In the genomic region with DNA sequence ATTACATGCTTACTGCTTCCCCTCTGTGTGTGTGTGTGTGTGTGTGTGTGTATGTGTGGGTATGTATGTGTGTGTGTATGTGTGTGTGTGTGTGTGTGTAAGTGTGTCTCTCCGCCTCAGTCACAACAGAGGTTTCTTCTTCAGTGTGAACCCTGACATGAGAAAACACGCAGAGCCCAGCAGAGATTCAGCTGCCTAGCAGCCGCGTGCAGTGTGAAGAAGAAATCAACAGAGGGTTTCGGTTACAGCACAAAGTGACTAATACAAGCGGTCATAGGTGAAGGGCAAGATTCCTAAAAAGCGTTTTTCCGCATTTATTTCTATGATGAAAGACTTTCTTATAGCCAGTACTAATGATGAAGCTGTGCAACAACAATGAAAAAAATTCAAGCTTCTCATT, we compare ENCODE assay signal across 17 cellular contexts. TPM values are rescaled to one million over a fixed set of nuclear protein-coding genes. Genes with fewer than 3 reads are reported as not detected.
DNase-seq lines count a peak whose midpoint lies in the region; TF ChIP-seq lines count a peak whose summit lies in the region.
"Had no signal": no experiment of that assay in that cellular context is flagged by ENCODE, and none has a peak within 500 bp of the region (broad histone marks: within the 10 kb centered on the region; RNA-seq: fewer than 3 reads in every experiment).

No MANE protein-coding gene starts in this region.

- no peak for TF ChIP-seq CTCF in HEK293 (tag by site-specific recombination; IDR thresholded peaks at IDR 0.05)
- no peak for TF ChIP-seq CTCF in type B pancreatic cell (conservative IDR thresholded peaks at IDR 0.05)

- H3K36me3 Mint-ChIP-seq in type B pancreatic cell, result no peaks in the 10 kb centered on the region
- H3K36me3 Mint-ChIP-seq: IgD-negative memory B cell had no signal

- no peaks in the 10 kb centered on the region for H3K9me3 Mint-ChIP-seq in type B pancreatic cell

- H3K4me1 ChIP-seq in HEK293 (ENCODE audit: control insufficient read depth, insufficient read depth, low read length), result no peaks in the 10 kb centered on the region

- H3K36me3 ChIP-seq in HEK293 (ENCODE audit: control insufficient read depth in 2 of 2, insufficient read depth in 1 of 2, low read length in 2 of 2), result no peaks in the 10 kb centered on the region
- H3K36me3 ChIP-seq: HAP-1 had no signal

- H3K27ac ChIP-seq in HEK293 (ENCODE audit: extremely low read depth, low read depth, low read length), result no peak overlapping the region

- no peaks in the 10 kb centered on the region for H3K27me3 Mint-ChIP-seq in type B pancreatic cell
- H3K27me3 Mint-ChIP-seq: B cell; CD4-positive, alpha-beta T cell; IgD-negative memory B cell had no signal

- peak overlapping the region; percentile 35 for H3K27ac Mint-ChIP-seq in type B pancreatic cell
- H3K27ac Mint-ChIP-seq: B cell; CD4-positive, alpha-beta T cell; IgD-negative memory B cell had no signal

- POLR2A ChIA-PET in HEK293 (lab: Yijun Ruan, JAX), result no interaction called here

- no peaks in the 10 kb centered on the region for H3K9me3 ChIP-seq in HEK293 (ENCODE audit: control insufficient read depth, insufficient read depth, low read depth, low read length)
- H3K9me3 ChIP-seq: HAP-1 had no signal

- no peak overlapping the region for H3K4me3 Mint-ChIP-seq in type B pancreatic cell
- H3K4me3 Mint-ChIP-seq: B cell; CD4-positive, alpha-beta T cell; IgD-negative memory B cell had no signal

- DNase-seq in M059J (ENCODE audit: low read depth) (peak; percentile 19), fibroblast of peridontal ligament (ENCODE audit: extremely low read depth) (peak; percentile 8), type B pancreatic cell (ENCODE audit: extremely low spot score, unreplicated experiment) (no peak), NCI-H1694 treated with DMSO at 0.1 percent for 48 hours (lab: John Stamatoyannopoulos, UW) (no peak), retina (no peak)
- no peak for DNase-seq in activated CD8-positive, alpha-beta memory T cell treated with anti-CD3 and anti-CD28 coated beads for 24 hours
- DNase-seq: C1 segment of cervical spinal cord; Calu3; CD4-positive, alpha-beta T cell; DMS 273 treated with DMSO at 0.1 percent for 48 hours; DMS79 treated with DMSO at 0.1 percent for 48 hours; GDM1; GOT3 had no signal

- H3K4me3 ChIP-seq in HEK293 (ENCODE audit: low read depth, low read length), result no peak overlapping the region
- H3K4me3 ChIP-seq: HAP-1 had no signal

- H3K4me1 Mint-ChIP-seq in type B pancreatic cell (ENCODE audit: unreplicated experiment), result peaks cover 5% of the 10 kb centered on the region
- H3K4me1 Mint-ChIP-seq: B cell, IgD-negative memory B cell had no signal

- CTCF ChIA-PET in HEK293 (lab: Yijun Ruan, JAX), result no interaction called here

TF ChIP-seq in HEK293, 187 proteins besides CTCF, POLR2A, EP300 and RAD21:
- TF ChIP-seq, protein P1, sequence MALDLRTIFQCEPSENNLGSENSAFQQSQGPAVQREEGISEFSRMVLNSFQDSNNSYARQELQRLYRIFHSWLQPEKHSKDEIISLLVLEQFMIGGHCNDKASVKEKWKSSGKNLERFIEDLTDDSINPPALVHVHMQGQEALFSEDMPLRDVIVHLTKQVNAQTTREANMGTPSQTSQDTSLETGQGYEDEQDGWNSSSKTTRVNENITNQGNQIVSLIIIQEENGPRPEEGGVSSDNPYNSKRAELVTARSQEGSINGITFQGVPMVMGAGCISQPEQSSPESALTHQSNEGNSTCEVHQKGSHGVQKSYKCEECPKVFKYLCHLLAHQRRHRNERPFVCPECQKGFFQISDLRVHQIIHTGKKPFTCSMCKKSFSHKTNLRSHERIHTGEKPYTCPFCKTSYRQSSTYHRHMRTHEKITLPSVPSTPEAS (tag by site-specific recombination; IDR thresholded peaks at IDR 0.05), result peak; percentile 47; the same call in 1 of the 2 replicates
- TF ChIP-seq, protein P2, sequence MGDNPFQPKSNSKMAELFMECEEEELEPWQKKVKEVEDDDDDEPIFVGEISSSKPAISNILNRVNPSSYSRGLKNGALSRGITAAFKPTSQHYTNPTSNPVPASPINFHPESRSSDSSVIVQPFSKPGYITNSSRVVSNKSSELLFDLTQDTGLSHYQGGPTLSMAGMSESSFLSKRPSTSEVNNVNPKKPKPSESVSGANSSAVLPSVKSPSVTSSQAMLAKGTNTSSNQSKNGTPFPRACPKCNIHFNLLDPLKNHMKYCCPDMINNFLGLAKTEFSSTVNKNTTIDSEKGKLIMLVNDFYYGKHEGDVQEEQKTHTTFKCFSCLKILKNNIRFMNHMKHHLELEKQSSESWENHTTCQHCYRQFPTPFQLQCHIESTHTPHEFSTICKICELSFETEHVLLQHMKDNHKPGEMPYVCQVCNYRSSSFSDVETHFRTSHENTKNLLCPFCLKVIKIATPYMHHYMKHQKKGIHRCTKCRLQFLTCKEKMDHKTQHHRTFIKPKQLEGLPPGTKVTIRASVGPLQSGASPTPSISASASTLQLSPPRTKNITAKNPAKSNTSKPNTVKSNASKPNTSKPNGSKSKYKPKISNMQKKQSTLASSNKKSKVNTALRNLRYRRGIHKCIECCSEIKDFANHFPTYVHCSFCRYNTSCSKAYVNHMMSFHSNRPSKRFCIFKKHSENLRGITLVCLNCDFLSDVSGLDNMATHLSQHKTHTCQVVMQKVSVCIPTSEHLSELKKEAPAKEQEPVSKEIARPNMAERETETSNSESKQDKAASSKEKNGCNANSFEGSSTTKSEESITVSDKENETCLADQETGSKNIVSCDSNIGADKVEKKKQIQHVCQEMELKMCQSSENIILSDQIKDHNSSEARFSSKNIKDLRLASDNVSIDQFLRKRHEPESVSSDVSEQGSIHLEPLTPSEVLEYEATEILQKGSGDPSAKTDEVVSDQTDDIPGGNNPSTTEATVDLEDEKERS (tag by site-specific recombination; IDR thresholded peaks at IDR 0.05), result no peak

RNA-seq across cellular contexts. Expression of a gene that starts 55.3 kb away (rescaled TPM):
- total RNA-seq in M059J (2014; rRNA removed; shearing (Covaris generic)), result 0.07 TPM in 1 of 2 replicates, not detected in the other
- 12.0 and 33.4 TPM in 2 replicates for total RNA-seq in type B pancreatic cell (ENCODE audit: low replicate concordance)
- total RNA-seq: B cell; Calu3; CD4-positive, alpha-beta T cell had no signal

Comparison
In these comparisons a context has a peak if more than half of its experiments do, and no peak if none do; other contexts are left out.
1. DNase-seq: peak in M059J (single experiment) and fibroblast of peridontal ligament (single experiment); none in type B pancreatic cell (single experiment), activated CD8-positive, alpha-beta memory T cell treated with anti-CD3 and anti-CD28 coated beads for 24 hours (single experiment), NCI-H1694 treated with DMSO at 0.1 percent for 48 hours (single experiment) and retina (single experiment).
2. RNA of a gene that starts 55.3 kb away (total RNA-seq): 12.0 to 33.4 TPM in type B pancreatic cell; 0.07 TPM in M059J; every median in the first group is over 10 times any median in the second.